8 cellular contexts compared by ENCODE assay signal in genomic region chr17:81002409-81003361, GRCh38. TPM values are rescaled to one million over a fixed set of nuclear protein-coding genes. Genes with fewer than 3 reads are reported as not detected.
DNase-seq lines count a peak whose midpoint lies in the region; ATAC-seq and TF ChIP-seq lines count a peak whose summit lies in the region.

No MANE protein-coding gene starts in this region.

- ATAC-seq in T-cell (replicated peaks in 1 of 4), result no peak
- ATAC-seq in GM21447 (IDR thresholded peaks at IDR 0.05; ENCODE audit: unreplicated experiment), result no peak
- ATAC-seq in GM18861 (IDR thresholded peaks at IDR 0.05; ENCODE audit: unreplicated experiment), result no peak
- ATAC-seq in HG02678 (IDR thresholded peaks at IDR 0.05; ENCODE audit: unreplicated experiment), result no peak

- no peak overlapping the region for H3K27ac ChIP-seq in right atrium auricular region

- no peak overlapping the region for H3K27ac Mint-ChIP-seq in T-cell

- peak overlapping the region in 2 of 3 donors; percentile 24 to 55 for H3K4me3 Mint-ChIP-seq in T-cell

- no peak overlapping the region for H3K4me3 ChIP-seq in right atrium auricular region

- peaks cover 20% of the 10 kb centered on the region for H3K36me3 ChIP-seq in right atrium auricular region

- peaks cover 5 to 31% of the 10 kb centered on the region in 2 donors for H3K27me3 Mint-ChIP-seq in T-cell

- no peaks in the 10 kb centered on the region for H3K9me3 ChIP-seq in right atrium auricular region

- DNase-seq in COLO829 (ENCODE audit: low spot score) (peak; percentile 67), HUDEP-2 (lab: John Stamatoyannopoulos, UW; ENCODE audit: unreplicated experiment in 76 of 76) (peak in 73 of 76 experiments; percentile 28 to 86 (median 69)), T-cell (no peak), right atrium auricular region (ENCODE audit: low spot score) (peak; percentile 91)
- no peak for DNase-seq in stimulated activated CD4-positive, alpha-beta T cell treated with anti-CD3 and anti-CD28 coated beads, Interleukin-1b, Interleukin-23, amount 100 ng/mL, for 48 hours

- POLR2A ChIA-PET in T-cell (lab: Charles Lee), result no interaction called here

- CTCF ChIA-PET in T-cell (lab: Charles Lee), result no interaction called here

- peaks cover 7% of the 10 kb centered on the region for H3K36me3 Mint-ChIP-seq in T-cell

- H3K4me1 Mint-ChIP-seq in T-cell, result peaks cover 12 to 19% (median 13%) of the 10 kb centered on the region in 3 donors

- no peaks in the 10 kb centered on the region for H3K9me3 Mint-ChIP-seq in T-cell

- TF ChIP-seq CTCF in right atrium auricular region (IDR thresholded peaks at IDR 0.05), result no peak

- H3K4me1 ChIP-seq in right atrium auricular region, result peaks cover 0 to 38% of the 10 kb centered on the region in 2 donors

- peaks cover 6 to 17% of the 10 kb centered on the region in 2 donors for H3K27me3 ChIP-seq in right atrium auricular region

RNA-seq across cellular contexts. Expression of gene CHMP6, which starts 11.0 kb away (rescaled TPM):
- 10 to 100 TPM; 25.0 to 48.9 (median 43.2) TPM for total RNA-seq in T-cell
- 10 to 100 TPM; 12.9 to 17.5 TPM for total RNA-seq in right atrium auricular region

RNA-seq across cellular contexts. Expression of gene BAIAP2, which starts 32.3 kb away (rescaled TPM):
- total RNA-seq in T-cell (10 to 100 TPM in 3 of 5 donors, 1 to 10 TPM in 2; 6.3 to 12.0 (median 10.1) TPM), right atrium auricular region (10 to 100 TPM; 27.9 to 36.5 TPM)

Comparison
In these comparisons a context has a peak if more than half of its experiments do, and no peak if none do; other contexts are left out.
1. DNase-seq: peak in COLO829 (single experiment), HUDEP-2 (73 of 76) and right atrium auricular region (single experiment); none in T-cell (0 of 34) and stimulated activated CD4-positive, alpha-beta T cell treated with anti-CD3 and anti-CD28 coated beads, Interleukin-1b, Interleukin-23, amount 100 ng/mL, for 48 hours (single experiment).